In the genomic region with DNA sequence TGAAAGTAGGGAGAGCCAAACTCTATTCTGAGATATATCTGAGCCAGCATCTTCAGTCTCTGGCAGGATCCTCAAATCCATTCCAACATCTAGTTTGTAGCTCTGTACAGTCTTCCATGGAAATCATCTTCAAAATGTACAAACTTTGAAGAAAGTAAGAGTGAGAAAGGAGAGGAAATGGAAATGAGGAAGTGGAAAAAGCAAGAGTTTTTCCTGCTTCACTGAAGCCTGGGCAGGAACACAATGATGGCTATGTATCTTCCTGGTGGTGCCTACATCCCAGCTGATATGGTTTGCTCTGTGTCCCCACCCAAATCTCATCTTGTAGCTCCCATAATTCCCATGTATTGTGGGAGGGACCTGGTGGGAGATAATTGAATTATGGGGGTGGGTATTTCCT, we compare ENCODE assay signal across 32 cellular contexts.
"Had no signal": no experiment of that assay in that cellular context is flagged by ENCODE, and none has a peak within 500 bp of the region (broad histone marks: within the 10 kb centered on the region; RNA-seq: fewer than 3 reads in every experiment).

No MANE protein-coding gene starts in this region.

- FAIRE-seq: endometrium, endothelial cell of umbilical vein, TTC549 had no signal

- H3K36me3 ChIP-seq: ascending aorta, breast epithelium, cardiac muscle cell, colonic mucosa, esophagus squamous epithelium, gastroesophageal sphincter, heart right ventricle had no signal

- H3K9me3 ChIP-seq: ascending aorta, breast epithelium, colonic mucosa, gastroesophageal sphincter had no signal

- H3K27ac ChIP-seq: ascending aorta, breast epithelium, cardiac muscle cell, colonic mucosa, epithelial cell of prostate, esophagus squamous epithelium, gastroesophageal sphincter, heart right ventricle, hepatocyte, VCaP had no signal

- ATAC-seq: activated naive CD4-positive, alpha-beta T cell treated with anti-CD3 and anti-CD28 coated beads, Interleukin-2, amount 50 U/mL, for 72 hours; activated T-cell treated with anti-CD3 and anti-CD28 coated beads, Interleukin-2, amount 50 U/mL, for 72 hours; gastroesophageal sphincter; heart right ventricle; WTC11 had no signal

- DNase-seq: activated CD4-positive, alpha-beta memory T cell treated with anti-CD3 and anti-CD28 coated beads, Interleukin-2, amount 10 ng/mL, durations not matched to agents 7 days and 5 days; activated CD4-positive, alpha-beta T cell treated with anti-CD3 and anti-CD28 coated beads for 1 hour; activated CD4-positive, alpha-beta T cell treated with anti-CD3 and anti-CD28 coated beads for 4 hours; activated CD4-positive, alpha-beta T cell treated with anti-CD3 and anti-CD28 coated beads, Interleukin-2, amount 10 ng/mL, durations not matched to agents 7 days and 5 days; activated CD4-positive, alpha-beta T cell treated with anti-CD3 and anti-CD28 coated beads, Interleukin-2, amount 50 U/mL, for 4 hours; activated CD8-positive, alpha-beta memory T cell treated with anti-CD3 and anti-CD28 coated beads, Interleukin-2, amount 50 U/mL, for 48 hours; activated gamma-delta T cell; activated naive CD4-positive, alpha-beta T cell; activated naive CD4-positive, alpha-beta T cell treated with anti-CD3 and anti-CD28 coated beads, Interleukin-2, amount 10 ng/mL, durations not matched to agents 7 days and 5 days; activated naive CD8-positive, alpha-beta T cell treated with anti-CD3 and anti-CD28 coated beads, Interleukin-2, amount 10 ng/mL, durations not matched to agents 7 days and 5 days; activated T-cell treated with anti-CD3 and anti-CD28 coated beads for 4 hours; activated T-cell treated with anti-CD3 and anti-CD28 coated beads, Interleukin-2, amount 50 U/mL, for 24 hours; activated T-cell treated with anti-CD3 and anti-CD28 coated beads, Interleukin-2, amount 50 U/mL, for 72 hours; central memory CD4-positive, alpha-beta T cell; cerebellar nuclear complex; colonic mucosa; effector CD8-positive, alpha-beta T cell; esophagus squamous epithelium; foreskin melanocyte; heart right ventricle had no signal

- H3K4me2 ChIP-seq: hepatocyte had no signal

- H3K4me3 ChIP-seq: ascending aorta, breast epithelium, cardiac muscle cell, colonic mucosa, esophagus squamous epithelium, gastroesophageal sphincter, heart right ventricle, hepatocyte had no signal

- H2AFZ ChIP-seq: hepatocyte had no signal

- H3K27me3 ChIP-seq: ascending aorta, breast epithelium, cardiac muscle cell, colonic mucosa, esophagus squamous epithelium, gastroesophageal sphincter, heart right ventricle, hepatocyte had no signal

- H3K4me1 ChIP-seq: breast epithelium, colonic mucosa had no signal
